ENCODE assay signal across 16 cellular contexts in genomic region chr7:129728875-129729467, GRCh38.
"Had no signal": no experiment of that assay in that cellular context is flagged by ENCODE, and none has a peak within 500 bp of the region (broad histone marks: within the 10 kb centered on the region; RNA-seq: fewer than 3 reads in every experiment).

No MANE protein-coding gene starts in this region.

- H3K4me3 ChIP-seq: lung, smooth muscle cell, tibial nerve had no signal

- H3K27ac ChIP-seq: brain microvascular endothelial cell, neutrophil, tibial nerve had no signal

- H3K9me3 ChIP-seq: neutrophil, tibial nerve had no signal

- H3K4me3 Mint-ChIP-seq: endodermal cell; naive thymus-derived CD4-positive, alpha-beta T cell; stimulated activated effector memory CD8-positive, alpha-beta T cell treated with anti-CD3 and anti-CD28 coated beads, Interleukin-12 subunit alpha, Interleukin-12 subunit beta, amount 100 ng/mL, for 72 hours; T-helper 2 cell treated with Interferon-gamma antibody and Interleukin-4, amounts not matched to agents 5 μg/mL and 100 μg/mL, for 36 hours had no signal

- ATAC-seq: activated naive CD4-positive, alpha-beta T cell treated with anti-CD3 and anti-CD28 coated beads, Interleukin-2, amount 50 U/mL, for 72 hours; naive thymus-derived CD4-positive, alpha-beta T cell; right cardiac atrium; stimulated activated effector memory CD8-positive, alpha-beta T cell treated with anti-CD3 and anti-CD28 coated beads, Interleukin-12 subunit alpha, Interleukin-12 subunit beta, amount 100 ng/mL, for 72 hours had no signal

- H3K27me3 Mint-ChIP-seq: naive thymus-derived CD4-positive, alpha-beta T cell had no signal

- H3K9me3 Mint-ChIP-seq: activated naive CD4-positive, alpha-beta T cell treated with anti-CD3 and anti-CD28 coated beads, Interleukin-2, amount 50 U/mL, for 72 hours; endodermal cell; naive thymus-derived CD4-positive, alpha-beta T cell; stimulated activated effector memory CD8-positive, alpha-beta T cell treated with anti-CD3 and anti-CD28 coated beads, Interleukin-12 subunit alpha, Interleukin-12 subunit beta, amount 100 ng/mL, for 72 hours; T-helper 2 cell treated with Interferon-gamma antibody and Interleukin-4, amounts not matched to agents 5 μg/mL and 100 μg/mL, for 36 hours had no signal

- H3K4me1 Mint-ChIP-seq: stimulated activated effector memory CD8-positive, alpha-beta T cell treated with anti-CD3 and anti-CD28 coated beads, Interleukin-12 subunit alpha, Interleukin-12 subunit beta, amount 100 ng/mL, for 72 hours had no signal

- DNase-seq: activated effector memory CD4-positive, alpha-beta T cell treated with Interleukin-2 at 50 U/mL for 16 hours; activated T-cell treated with anti-CD3 and anti-CD28 coated beads, Interleukin-2, amount 50 U/mL, for 1 hour; amygdala; brain microvascular endothelial cell; endodermal cell; erythroblast; hypothalamus; naive thymus-derived CD4-positive, alpha-beta T cell; right cardiac atrium had no signal

- H3K27ac Mint-ChIP-seq: activated naive CD4-positive, alpha-beta T cell treated with anti-CD3 and anti-CD28 coated beads, Interleukin-2, amount 50 U/mL, for 72 hours; endodermal cell; stimulated activated effector memory CD8-positive, alpha-beta T cell treated with anti-CD3 and anti-CD28 coated beads, Interleukin-12 subunit alpha, Interleukin-12 subunit beta, amount 100 ng/mL, for 72 hours; T-helper 2 cell treated with Interferon-gamma antibody and Interleukin-4, amounts not matched to agents 5 μg/mL and 100 μg/mL, for 36 hours had no signal

- H3K27me3 ChIP-seq: brain microvascular endothelial cell, neutrophil, tibial nerve had no signal

- H3K4me2 ChIP-seq: smooth muscle cell had no signal
